Comparison of ENCODE assay signal across 5 cellular contexts in genomic region chr2:49516427-49516826, GRCh38.
"Had no signal": no experiment of that assay in that cellular context is flagged by ENCODE, and none has a peak within 500 bp of the region (broad histone marks: within the 10 kb centered on the region; RNA-seq: fewer than 3 reads in every experiment).

No MANE protein-coding gene starts in this region.

- H2AFZ ChIP-seq: GM23338 had no signal

- H3K27ac ChIP-seq: HL-60 had no signal

- DNase-seq: H9, HCEC 1CT had no signal

- H3K4me2 ChIP-seq: GM23338 had no signal

- H3K4me3 ChIP-seq: GM23338 had no signal

- ATAC-seq: GM23338, HepG2 had no signal
